ENCODE assay signal across 8 cellular contexts in the genomic region with DNA sequence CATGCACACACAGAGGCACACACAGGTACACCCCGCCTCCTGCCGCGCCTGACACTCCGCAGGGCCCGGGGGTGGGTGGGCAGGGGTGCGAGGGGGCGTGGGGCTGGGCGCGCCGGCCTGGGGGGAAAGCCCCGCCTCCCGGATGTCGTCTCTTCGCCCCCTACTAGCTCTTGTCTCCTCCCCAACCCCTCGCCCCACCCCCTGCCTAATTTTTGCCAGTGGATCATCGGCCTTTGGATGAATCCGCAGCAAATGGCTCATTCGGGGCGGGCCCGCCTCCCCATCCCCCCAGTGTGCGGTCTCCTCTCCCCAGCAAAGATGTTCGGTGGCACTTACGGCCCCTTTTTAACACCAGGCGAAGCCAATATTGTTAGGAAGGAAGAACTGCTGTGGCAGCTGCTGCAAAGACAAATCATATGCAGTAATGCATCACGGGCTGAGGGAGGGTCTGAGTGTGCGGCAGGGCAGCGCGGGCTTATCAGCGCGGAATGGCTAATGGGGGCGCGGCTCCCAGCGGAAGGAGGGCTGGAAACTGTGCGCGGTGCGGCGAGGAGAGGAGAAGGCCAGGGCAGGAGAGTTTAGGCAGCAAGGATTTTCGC.
DNase-seq lines count a peak whose midpoint lies in the region; ATAC-seq lines count a peak whose summit lies in the region.

No MANE protein-coding gene starts in this region.

- no peaks in the 10 kb centered on the region for H3K9me3 ChIP-seq in iPS-18c (ENCODE audit: control insufficient read depth, insufficient read depth, low read length)

- ATAC-seq in stimulated activated effector memory CD8-positive, alpha-beta T cell treated with anti-CD3 and anti-CD28 coated beads, Interleukin-12 subunit alpha, Interleukin-12 subunit beta, amount 100 ng/mL, for 72 hours: no peak
- ATAC-seq in HG03460 (IDR thresholded peaks at IDR 0.05; ENCODE audit: unreplicated experiment) (no peak), GM19463 (IDR thresholded peaks at IDR 0.05; ENCODE audit: unreplicated experiment) (no peak)

- H3K36me3 Mint-ChIP-seq in stimulated activated effector memory CD8-positive, alpha-beta T cell treated with anti-CD3 and anti-CD28 coated beads, Interleukin-12 subunit alpha, Interleukin-12 subunit beta, amount 100 ng/mL, for 72 hours: no peaks in the 10 kb centered on the region

- peaks cover 15% of the 10 kb centered on the region for H3K4me1 Mint-ChIP-seq in stimulated activated effector memory CD8-positive, alpha-beta T cell treated with anti-CD3 and anti-CD28 coated beads, Interleukin-12 subunit alpha, Interleukin-12 subunit beta, amount 100 ng/mL, for 72 hours

- no peak overlapping the region for H3K27ac Mint-ChIP-seq in stimulated activated effector memory CD8-positive, alpha-beta T cell treated with anti-CD3 and anti-CD28 coated beads, Interleukin-12 subunit alpha, Interleukin-12 subunit beta, amount 100 ng/mL, for 72 hours

- DNase-seq in NCI-H526 (lab: John Stamatoyannopoulos, UW) (peak; percentile 80 to 92), DMS153 treated with DMSO at 0.1 percent for 48 hours (lab: John Stamatoyannopoulos, UW; ENCODE audit: unreplicated experiment) (no peak), inferior parietal cortex (ENCODE audit: extremely low spot score) (no peak)
- DNase-seq in activated naive CD4-positive, alpha-beta T cell treated with anti-CD3 and anti-CD28 coated beads, Interleukin-2, amount 50 U/mL, for 16 hours: peak; percentile 35
- no peak for DNase-seq in stimulated activated effector memory CD8-positive, alpha-beta T cell treated with anti-CD3 and anti-CD28 coated beads, Interleukin-12 subunit alpha, Interleukin-12 subunit beta, amount 100 ng/mL, for 72 hours (ENCODE audit: low spot score in 2 of 2)

- H3K4me3 ChIP-seq in iPS-18c (ENCODE audit: insufficient read depth, low read depth, low read length): peak overlapping the region; percentile 42

- H3K9me3 Mint-ChIP-seq in stimulated activated effector memory CD8-positive, alpha-beta T cell treated with anti-CD3 and anti-CD28 coated beads, Interleukin-12 subunit alpha, Interleukin-12 subunit beta, amount 100 ng/mL, for 72 hours: no peaks in the 10 kb centered on the region

- peak overlapping the region; percentile 50 for H3K4me3 Mint-ChIP-seq in stimulated activated effector memory CD8-positive, alpha-beta T cell treated with anti-CD3 and anti-CD28 coated beads, Interleukin-12 subunit alpha, Interleukin-12 subunit beta, amount 100 ng/mL, for 72 hours

Comparison
In these comparisons a context has a peak if more than half of its experiments do, and no peak if none do; other contexts are left out.
1. DNase-seq: peak in NCI-H526 (2 of 2) and activated naive CD4-positive, alpha-beta T cell treated with anti-CD3 and anti-CD28 coated beads, Interleukin-2, amount 50 U/mL, for 16 hours (single experiment); none in stimulated activated effector memory CD8-positive, alpha-beta T cell treated with anti-CD3 and anti-CD28 coated beads, Interleukin-12 subunit alpha, Interleukin-12 subunit beta, amount 100 ng/mL, for 72 hours (0 of 2), DMS153 treated with DMSO at 0.1 percent for 48 hours (single experiment) and inferior parietal cortex (single experiment).